ENCODE assay signal across 12 cellular contexts in the genomic region with DNA sequence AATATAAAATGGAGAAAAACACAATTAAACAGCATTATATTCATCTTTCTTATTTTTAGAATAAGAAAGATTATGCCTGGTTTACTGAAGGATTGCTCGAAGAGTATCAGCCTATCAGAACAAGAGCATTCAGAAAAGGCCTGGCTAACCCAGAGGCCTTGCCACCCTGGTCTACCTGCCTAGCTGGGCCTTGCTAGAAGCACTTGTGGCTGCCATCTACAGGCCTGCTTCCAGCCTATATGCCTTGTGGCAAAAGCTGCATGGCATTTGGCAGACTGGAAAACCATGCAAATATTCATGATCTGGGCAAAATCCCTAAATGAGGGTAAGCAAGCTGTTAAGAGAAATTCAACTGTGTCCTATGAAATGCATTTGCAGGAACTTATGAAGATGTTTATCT. TPM values are rescaled to one million over a fixed set of nuclear protein-coding genes. Genes with fewer than 3 reads are reported as not detected.
DNase-seq lines count a peak whose midpoint lies in the region; ATAC-seq and TF ChIP-seq lines count a peak whose summit lies in the region.
"Had no signal": no experiment of that assay in that cellular context is flagged by ENCODE, and none has a peak within 500 bp of the region (broad histone marks: within the 10 kb centered on the region; RNA-seq: fewer than 3 reads in every experiment).

No MANE protein-coding gene starts in this region.

- in situ Hi-C loops in ACHN (cut with HindIII; ENCODE audit: low pct_ligation_motif_present, low pct_unique_long_range_greater_than_20kb, low sequenced_read_pairs), result no loop called here

- H3K36me3 ChIP-seq in RWPE2 (ENCODE audit: low read depth) (no peaks in the 10 kb centered on the region), uterus (no peaks in the 10 kb centered on the region)
- H3K36me3 ChIP-seq: upper lobe of left lung had no signal

- no peak overlapping the region for H3K4me3 ChIP-seq in RWPE2 (ENCODE audit: severe bottlenecking)
- no peak overlapping the region for H3K4me3 ChIP-seq in uterus
- H3K4me3 ChIP-seq: upper lobe of left lung had no signal

- intact Hi-C loops in uterus (cut with DNase I; ENCODE audit: low total_unique reads), result no loop called here

- no peak overlapping the region for H3K27ac ChIP-seq in RWPE2 (ENCODE audit: poor library complexity, severe bottlenecking)
- H3K27ac ChIP-seq in uterus, result no peak overlapping the region
- H3K27ac ChIP-seq: upper lobe of left lung had no signal

- TF ChIP-seq CTCF in GM20000 (IDR thresholded peaks at IDR 0.05; ENCODE audit: extremely low read depth, missing control alignments), result peak; percentile 6
- TF ChIP-seq CTCF in RWPE2 (IDR thresholded peaks at IDR 0.05; ENCODE audit: poor library complexity, severe bottlenecking), result peak; percentile 28
- TF ChIP-seq CTCF in uterus (IDR thresholded peaks at IDR 0.05), result no peak

- H3K27me3 ChIP-seq in RWPE2 (ENCODE audit: insufficient read depth, poor library complexity, severe bottlenecking) (no peaks in the 10 kb centered on the region), uterus (no peaks in the 10 kb centered on the region)
- H3K27me3 ChIP-seq: upper lobe of left lung had no signal

- no peaks in the 10 kb centered on the region for H3K9me3 ChIP-seq in RWPE2 (ENCODE audit: severe bottlenecking)
- H3K9me3 ChIP-seq in uterus, result no peaks in the 10 kb centered on the region
- H3K9me3 ChIP-seq: upper lobe of left lung had no signal

- ATAC-seq in RWPE2 (ENCODE audit: low read depth) (peak; percentile 68; the same call in 2 of the 3 replicates), HG03439 (IDR thresholded peaks at IDR 0.05; ENCODE audit: unreplicated experiment) (no peak)

- DNase-seq in ACHN, result peak; percentile 13
- no peak for DNase-seq in GM20000 (ENCODE audit: low spot score)
- no peak for DNase-seq in RWPE2 (ENCODE audit: low spot score)
- peak; percentile 60 for DNase-seq in iPS-NIHi11 (ENCODE audit: low spot score)
- DNase-seq in activated CD4-positive, CD25-positive, alpha-beta regulatory T cell treated with anti-CD3 and anti-CD28 coated beads, Interleukin-2, amount 50 U/mL, for 72 hours, result no peak
- no peak for DNase-seq in stimulated activated CD4-positive, alpha-beta T cell treated with anti-CD3 and anti-CD28 coated beads, Interleukin-1b, Interleukin-23, amount 100 ng/mL, for 48 hours
- no peak for DNase-seq in uterus
- DNase-seq: activated B cell treated with CpG ODN at 0.5 μM for 24 hours; NCI-H446; stimulated activated CD4-positive, alpha-beta T cell treated with anti-CD3 and anti-CD28 coated beads, Interleukin-4, amount 100 ng/mL, for 24 hours had no signal

- no peaks in the 10 kb centered on the region for H3K4me1 ChIP-seq in RWPE2 (ENCODE audit: insufficient read depth, poor library complexity, severe bottlenecking)
- no peaks in the 10 kb centered on the region for H3K4me1 ChIP-seq in uterus

- no peak for TF ChIP-seq POLR2A in uterus (IDR thresholded peaks at IDR 0.05)

RNA-seq across cellular contexts. Expression of a gene that starts 9.3 kb away (rescaled TPM):
- total RNA-seq in uterus, result 1 to 10 TPM in 1 of 4 donors, under 1 TPM in 2, not detected in 1; 0.77 to 5.9 (median 0.88) TPM

RNA-seq across cellular contexts. Expression of a gene that starts 29.0 kb away (rescaled TPM):
- 10 to 100 TPM; 20.3 to 68.4 (median 39.7) TPM for total RNA-seq in uterus

Comparison
In these comparisons a context has a peak if more than half of its experiments do, and no peak if none do; other contexts are left out.
1. DNase-seq: peak in ACHN (single experiment) and iPS-NIHi11 (single experiment); none in GM20000 (single experiment), RWPE2 (single experiment), activated CD4-positive, CD25-positive, alpha-beta regulatory T cell treated with anti-CD3 and anti-CD28 coated beads, Interleukin-2, amount 50 U/mL, for 72 hours (single experiment), stimulated activated CD4-positive, alpha-beta T cell treated with anti-CD3 and anti-CD28 coated beads, Interleukin-1b, Interleukin-23, amount 100 ng/mL, for 48 hours (single experiment) and uterus (0 of 2).
2. CTCF ChIP-seq: peak in GM20000 (single experiment) and RWPE2 (single experiment); none in uterus (0 of 4).